Comparison of ENCODE assay signal across 1 cellular context in the genomic region with DNA sequence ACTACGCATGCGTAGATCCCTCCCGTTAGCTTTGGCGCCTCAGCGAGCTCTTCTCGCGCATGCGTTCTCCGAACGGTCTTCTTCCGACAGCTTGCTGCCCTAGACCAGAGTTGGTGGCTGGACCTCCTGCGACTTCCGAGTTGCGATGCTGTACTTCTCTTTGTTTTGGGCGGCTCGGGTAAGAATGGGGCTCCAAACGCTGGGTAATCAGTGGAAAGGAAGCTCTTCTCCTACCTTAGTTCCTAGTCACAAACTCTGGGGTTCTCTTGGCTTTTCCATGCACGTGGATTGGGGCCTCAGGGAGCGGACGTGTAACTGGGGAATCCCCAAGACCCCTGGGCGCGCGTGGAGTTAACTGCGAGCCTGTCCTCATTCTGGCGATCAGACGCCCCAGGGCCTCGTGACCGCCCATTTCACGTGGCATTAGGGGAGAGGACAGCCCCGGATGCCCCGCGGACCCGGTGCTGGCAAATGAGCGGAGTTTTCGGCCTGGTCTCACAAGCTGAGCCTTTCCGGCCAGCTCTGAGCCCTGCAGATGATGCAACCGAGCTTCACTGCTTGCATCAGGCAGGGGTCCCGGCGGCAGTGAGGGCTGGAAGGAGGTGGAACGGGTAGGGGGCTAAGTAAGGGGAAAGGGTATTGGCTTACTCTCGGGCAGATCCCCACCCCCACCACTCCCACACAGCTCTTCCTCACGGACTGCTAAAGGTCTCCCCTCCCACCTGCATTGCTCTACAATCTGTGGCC.
TF ChIP-seq lines count a peak whose summit lies in the region.

A gene (plus strand): TSS at position 78 of the 747 bp plus-strand sequence. CDS start 68 bp downstream, at position 146.

TF ChIP-seq in K562, 482 proteins besides CTCF, POLR2A, EP300 and RAD21 (continued from another document and continues in another):
- no peak for TF ChIP-seq EWSR1 (IDR thresholded peaks at IDR 0.05; ENCODE audit: borderline replicate concordance, low read depth, partially characterized antibody)
- TF ChIP-seq, protein P1, sequence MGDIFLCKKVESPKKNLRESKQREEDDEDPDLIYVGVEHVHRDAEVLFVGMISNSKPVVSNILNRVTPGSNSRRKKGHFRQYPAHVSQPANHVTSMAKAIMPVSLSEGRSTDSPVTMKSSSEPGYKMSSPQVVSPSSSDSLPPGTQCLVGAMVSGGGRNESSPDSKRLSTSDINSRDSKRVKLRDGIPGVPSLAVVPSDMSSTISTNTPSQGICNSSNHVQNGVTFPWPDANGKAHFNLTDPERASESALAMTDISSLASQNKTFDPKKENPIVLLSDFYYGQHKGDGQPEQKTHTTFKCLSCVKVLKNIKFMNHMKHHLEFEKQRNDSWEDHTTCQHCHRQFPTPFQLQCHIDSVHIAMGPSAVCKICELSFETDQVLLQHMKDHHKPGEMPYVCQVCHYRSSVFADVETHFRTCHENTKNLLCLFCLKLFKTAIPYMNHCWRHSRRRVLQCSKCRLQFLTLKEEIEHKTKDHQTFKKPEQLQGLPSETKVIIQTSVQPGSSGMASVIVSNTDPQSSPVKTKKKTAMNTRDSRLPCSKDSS (IDR thresholded peaks at IDR 0.05; ENCODE audit: low read depth, partially characterized antibody) = no peak
- TF ChIP-seq NRF1 (conservative IDR thresholded peaks at IDR 0.05 in 1 of 2, IDR thresholded peaks at IDR 0.05 in 1 of 2) = peak; percentile 97 to 98
- TF ChIP-seq MAZ (CRISPR knock-in tag; conservative IDR thresholded peaks at IDR 0.05 in 1 of 2, IDR thresholded peaks at IDR 0.05 in 1 of 2) = peak in 1 of 2 experiments; percentile 24; a peak in 2 of 4 replicates
- TF ChIP-seq ZNF57 (CRISPR knock-in tag; IDR thresholded peaks at IDR 0.05) = no peak
- no peak for TF ChIP-seq RBM15 (IDR thresholded peaks at IDR 0.05; ENCODE audit: insufficient read depth, low read length)
- no peak for TF ChIP-seq MCM2 (IDR thresholded peaks at IDR 0.05; ENCODE audit: low read depth)
- no peak for TF ChIP-seq ZNF347 (CRISPR knock-in tag; IDR thresholded peaks at IDR 0.05; ENCODE audit: low read depth)
- TF ChIP-seq SIX5 (IDR thresholded peaks at IDR 0.05; ENCODE audit: borderline replicate concordance in 1 of 2, insufficient read depth in 1 of 2, low read depth in 1 of 2, low read length in 2 of 2) = no peak; a peak in 2 of 4 replicates
- TF ChIP-seq BDP1 (IDR thresholded peaks at IDR 0.05; ENCODE audit: insufficient read depth, insufficient read length) = no peak
- TF ChIP-seq TFAM (CRISPR knock-in tag; conservative IDR thresholded peaks at IDR 0.05) = no peak
- TF ChIP-seq ZNF77 (CRISPR knock-in tag; IDR thresholded peaks at IDR 0.05) = no peak
- TF ChIP-seq, protein P2, sequence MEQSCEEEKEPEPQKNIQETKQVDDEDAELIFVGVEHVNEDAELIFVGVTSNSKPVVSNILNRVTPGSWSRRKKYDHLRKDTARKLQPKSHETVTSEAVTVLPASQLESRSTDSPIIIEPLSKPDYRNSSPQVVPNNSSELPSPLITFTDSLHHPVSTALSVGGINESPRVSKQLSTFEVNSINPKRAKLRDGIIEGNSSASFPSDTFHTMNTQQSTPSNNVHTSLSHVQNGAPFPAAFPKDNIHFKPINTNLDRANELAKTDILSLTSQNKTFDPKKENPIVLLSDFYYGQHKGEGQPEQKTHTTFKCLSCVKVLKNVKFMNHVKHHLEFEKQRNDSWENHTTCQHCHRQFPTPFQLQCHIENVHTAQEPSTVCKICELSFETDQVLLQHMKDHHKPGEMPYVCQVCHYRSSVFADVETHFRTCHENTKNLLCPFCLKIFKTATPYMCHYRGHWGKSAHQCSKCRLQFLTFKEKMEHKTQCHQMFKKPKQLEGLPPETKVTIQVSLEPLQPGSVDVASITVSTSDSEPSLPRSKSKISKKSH (CRISPR knock-in tag; IDR thresholded peaks at IDR 0.05) = no peak
- TF ChIP-seq ZNF785 (CRISPR knock-in tag; IDR thresholded peaks at IDR 0.05) = no peak
- TF ChIP-seq, protein P3, sequence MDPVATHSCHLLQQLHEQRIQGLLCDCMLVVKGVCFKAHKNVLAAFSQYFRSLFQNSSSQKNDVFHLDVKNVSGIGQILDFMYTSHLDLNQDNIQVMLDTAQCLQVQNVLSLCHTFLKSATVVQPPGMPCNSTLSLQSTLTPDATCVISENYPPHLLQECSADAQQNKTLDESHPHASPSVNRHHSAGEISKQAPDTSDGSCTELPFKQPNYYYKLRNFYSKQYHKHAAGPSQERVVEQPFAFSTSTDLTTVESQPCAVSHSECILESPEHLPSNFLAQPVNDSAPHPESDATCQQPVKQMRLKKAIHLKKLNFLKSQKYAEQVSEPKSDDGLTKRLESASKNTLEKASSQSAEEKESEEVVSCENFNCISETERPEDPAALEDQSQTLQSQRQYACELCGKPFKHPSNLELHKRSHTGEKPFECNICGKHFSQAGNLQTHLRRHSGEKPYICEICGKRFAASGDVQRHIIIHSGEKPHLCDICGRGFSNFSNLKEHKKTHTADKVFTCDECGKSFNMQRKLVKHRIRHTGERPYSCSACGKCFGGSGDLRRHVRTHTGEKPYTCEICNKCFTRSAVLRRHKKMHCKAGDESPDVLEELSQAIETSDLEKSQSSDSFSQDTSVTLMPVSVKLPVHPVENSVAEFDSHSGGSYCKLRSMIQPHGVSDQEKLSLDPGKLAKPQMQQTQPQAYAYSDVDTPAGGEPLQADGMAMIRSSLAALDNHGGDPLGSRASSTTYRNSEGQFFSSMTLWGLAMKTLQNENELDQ (CRISPR knock-in tag; IDR thresholded peaks at IDR 0.05; ENCODE audit: borderline replicate concordance) = no peak
- TF ChIP-seq, protein P4, sequence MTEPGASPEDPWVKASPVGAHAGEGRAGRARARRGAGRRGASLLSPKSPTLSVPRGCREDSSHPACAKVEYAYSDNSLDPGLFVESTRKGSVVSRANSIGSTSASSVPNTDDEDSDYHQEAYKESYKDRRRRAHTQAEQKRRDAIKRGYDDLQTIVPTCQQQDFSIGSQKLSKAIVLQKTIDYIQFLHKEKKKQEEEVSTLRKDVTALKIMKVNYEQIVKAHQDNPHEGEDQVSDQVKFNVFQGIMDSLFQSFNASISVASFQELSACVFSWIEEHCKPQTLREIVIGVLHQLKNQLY (CRISPR knock-in tag; conservative IDR thresholded peaks at IDR 0.05) = 0 out of 4 replicates have a peak, but pooled peaks of 1 of the 2 experiments have one; percentile 24
- no peak for TF ChIP-seq HNRNPH1 (optimal IDR thresholded peaks at IDR 0.05; ENCODE audit: low read depth, low read length)
- TF ChIP-seq, protein P5, sequence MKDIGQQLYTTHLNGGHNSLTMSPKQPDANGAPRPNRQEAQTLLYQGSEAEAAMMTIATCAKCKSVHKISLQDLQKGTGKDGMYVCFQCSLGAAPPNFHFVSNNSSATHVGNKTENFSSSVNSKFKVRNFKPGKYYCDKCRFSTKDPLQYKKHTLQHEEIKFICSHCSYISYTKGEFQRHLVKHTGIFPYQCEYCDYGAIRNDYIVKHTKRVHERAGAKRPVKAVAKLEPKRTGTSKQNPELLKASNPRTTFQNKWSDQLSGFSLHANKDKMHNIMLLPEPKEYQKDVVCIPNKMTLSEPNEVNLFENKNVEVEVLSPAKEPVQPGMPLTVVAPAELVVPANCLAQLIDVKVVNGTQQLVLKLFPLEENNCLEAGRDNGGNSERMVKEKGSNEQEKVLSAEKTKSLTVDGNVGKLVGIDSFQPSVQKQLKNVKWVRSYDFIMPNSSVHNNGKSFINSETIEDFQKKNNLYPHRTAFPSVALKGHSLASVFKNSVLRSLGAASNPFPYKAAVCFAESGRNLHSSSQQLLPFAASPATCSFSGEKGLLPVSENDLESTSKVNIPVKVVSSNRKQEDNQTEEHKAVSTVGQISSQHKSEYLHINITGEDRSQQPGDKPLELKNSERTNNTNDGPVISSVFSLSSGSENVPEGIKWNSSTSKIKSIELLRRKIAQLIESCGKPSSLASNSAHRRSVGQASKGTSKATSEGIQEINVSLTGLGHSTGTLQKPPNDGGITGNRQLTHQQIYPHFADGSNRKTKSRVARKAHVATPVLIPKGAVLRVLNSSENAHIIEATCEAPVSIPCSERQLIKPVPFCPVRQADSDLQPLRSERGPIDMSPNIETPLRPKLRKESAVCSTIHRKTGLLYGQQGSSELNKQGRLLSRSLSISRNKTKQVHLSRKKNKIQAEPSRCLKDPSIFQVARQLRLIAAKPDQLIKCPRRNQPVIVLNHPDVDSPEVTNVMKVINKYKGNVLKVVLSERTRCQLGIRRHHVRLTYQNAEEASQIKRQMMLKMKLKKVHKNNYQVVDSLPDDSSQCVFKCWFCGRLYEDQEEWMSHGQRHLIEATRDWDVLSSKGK (CRISPR knock-in tag; IDR thresholded peaks at IDR 0.05) = no peak
- TF ChIP-seq, protein P6, sequence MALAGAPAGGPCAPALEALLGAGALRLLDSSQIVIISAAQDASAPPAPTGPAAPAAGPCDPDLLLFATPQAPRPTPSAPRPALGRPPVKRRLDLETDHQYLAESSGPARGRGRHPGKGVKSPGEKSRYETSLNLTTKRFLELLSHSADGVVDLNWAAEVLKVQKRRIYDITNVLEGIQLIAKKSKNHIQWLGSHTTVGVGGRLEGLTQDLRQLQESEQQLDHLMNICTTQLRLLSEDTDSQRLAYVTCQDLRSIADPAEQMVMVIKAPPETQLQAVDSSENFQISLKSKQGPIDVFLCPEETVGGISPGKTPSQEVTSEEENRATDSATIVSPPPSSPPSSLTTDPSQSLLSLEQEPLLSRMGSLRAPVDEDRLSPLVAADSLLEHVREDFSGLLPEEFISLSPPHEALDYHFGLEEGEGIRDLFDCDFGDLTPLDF (CRISPR knock-in tag; IDR thresholded peaks at IDR 0.05) = 0 out of 2 replicates have a peak, but pooled peaks have one; percentile 50
- TF ChIP-seq, protein P7, sequence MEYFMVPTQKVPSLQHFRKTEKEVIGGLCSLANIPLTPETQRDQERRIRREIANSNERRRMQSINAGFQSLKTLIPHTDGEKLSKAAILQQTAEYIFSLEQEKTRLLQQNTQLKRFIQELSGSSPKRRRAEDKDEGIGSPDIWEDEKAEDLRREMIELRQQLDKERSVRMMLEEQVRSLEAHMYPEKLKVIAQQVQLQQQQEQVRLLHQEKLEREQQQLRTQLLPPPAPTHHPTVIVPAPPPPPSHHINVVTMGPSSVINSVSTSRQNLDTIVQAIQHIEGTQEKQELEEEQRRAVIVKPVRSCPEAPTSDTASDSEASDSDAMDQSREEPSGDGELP (CRISPR knock-in tag; IDR thresholded peaks at IDR 0.05; ENCODE audit: borderline replicate concordance) = no peak; the same call in none of the 2 replicates
- TF ChIP-seq ZFP1 (CRISPR knock-in tag; IDR thresholded peaks at IDR 0.05) = no peak
- TF ChIP-seq NFRKB (IDR thresholded peaks at IDR 0.05; ENCODE audit: low read depth) = no peak; the same call in 1 of the 2 replicates
- TF ChIP-seq, protein P8, sequence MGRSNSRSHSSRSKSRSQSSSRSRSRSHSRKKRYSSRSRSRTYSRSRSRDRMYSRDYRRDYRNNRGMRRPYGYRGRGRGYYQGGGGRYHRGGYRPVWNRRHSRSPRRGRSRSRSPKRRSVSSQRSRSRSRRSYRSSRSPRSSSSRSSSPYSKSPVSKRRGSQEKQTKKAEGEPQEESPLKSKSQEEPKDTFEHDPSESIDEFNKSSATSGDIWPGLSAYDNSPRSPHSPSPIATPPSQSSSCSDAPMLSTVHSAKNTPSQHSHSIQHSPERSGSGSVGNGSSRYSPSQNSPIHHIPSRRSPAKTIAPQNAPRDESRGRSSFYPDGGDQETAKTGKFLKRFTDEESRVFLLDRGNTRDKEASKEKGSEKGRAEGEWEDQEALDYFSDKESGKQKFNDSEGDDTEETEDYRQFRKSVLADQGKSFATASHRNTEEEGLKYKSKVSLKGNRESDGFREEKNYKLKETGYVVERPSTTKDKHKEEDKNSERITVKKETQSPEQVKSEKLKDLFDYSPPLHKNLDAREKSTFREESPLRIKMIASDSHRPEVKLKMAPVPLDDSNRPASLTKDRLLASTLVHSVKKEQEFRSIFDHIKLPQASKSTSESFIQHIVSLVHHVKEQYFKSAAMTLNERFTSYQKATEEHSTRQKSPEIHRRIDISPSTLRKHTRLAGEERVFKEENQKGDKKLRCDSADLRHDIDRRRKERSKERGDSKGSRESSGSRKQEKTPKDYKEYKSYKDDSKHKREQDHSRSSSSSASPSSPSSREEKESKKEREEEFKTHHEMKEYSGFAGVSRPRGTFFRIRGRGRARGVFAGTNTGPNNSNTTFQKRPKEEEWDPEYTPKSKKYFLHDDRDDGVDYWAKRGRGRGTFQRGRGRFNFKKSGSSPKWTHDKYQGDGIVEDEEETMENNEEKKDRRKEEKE (IDR thresholded peaks at IDR 0.05; ENCODE audit: borderline replicate concordance in 1 of 2, control insufficient read depth in 1 of 2, low read depth in 2 of 2, low read length in 1 of 2) = no peak
- TF ChIP-seq ASH1L (IDR thresholded peaks at IDR 0.05; ENCODE audit: borderline replicate concordance, low read depth, partially characterized antibody) = no peak
